16 cellular contexts compared by ENCODE assay signal in genomic region chr18:22723741-22724140, GRCh38.
DNase-seq lines count a peak whose midpoint lies in the region; ATAC-seq and TF ChIP-seq lines count a peak whose summit lies in the region.
"Had no signal": no experiment of that assay in that cellular context is flagged by ENCODE, and none has a peak within 500 bp of the region (broad histone marks: within the 10 kb centered on the region; RNA-seq: fewer than 3 reads in every experiment).

No MANE protein-coding gene starts in this region.

- peaks cover 4% of the 10 kb centered on the region for H3K27me3 Mint-ChIP-seq in activated CD4-positive, alpha-beta T cell treated with anti-CD3 and anti-CD28 coated beads, Interleukin-2, amount 10 ng/mL, durations not matched to agents 24 days and 14 days

- 48 to 90% methylated on average over 1 of the region's 1 CpG for WGBS in sigmoid colon, 2 donors

- no peaks in the 10 kb centered on the region for H3K36me3 ChIP-seq in sigmoid colon

- ATAC-seq in HG03442 (IDR thresholded peaks at IDR 0.05; ENCODE audit: unreplicated experiment), result no peak
- ATAC-seq: A549, GM23338 had no signal

- peak; percentile 25 for DNase-seq in activated CD4-positive, alpha-beta T cell treated with anti-CD3 and anti-CD28 coated beads, Interleukin-2, amount 10 ng/mL, durations not matched to agents 24 days and 14 days
- no peak for DNase-seq in activated CD4-positive, alpha-beta T cell treated with anti-CD3 and anti-CD28 coated beads, Interleukin-2, amount 50 U/mL, for 1 hour
- peak; percentile 75 for DNase-seq in left kidney (ENCODE audit: low read depth, low spot score)
- no peak for DNase-seq in sigmoid colon
- DNase-seq in NCI-H526 treated with DMSO at 0.1 percent for 48 hours (lab: John Stamatoyannopoulos, UW), result no peak
- no peak for DNase-seq in posterior cingulate gyrus
- DNase-seq: AML-193; Caco-2; CD4-positive, alpha-beta T cell; HCEC 1CT; IMR-90 had no signal

- no peak for TF ChIP-seq CTCF in sigmoid colon (IDR thresholded peaks at IDR 0.05)

- H3K27me3 ChIP-seq in sigmoid colon, result no peaks in the 10 kb centered on the region

- no peaks in the 10 kb centered on the region for H3K4me1 Mint-ChIP-seq in activated CD4-positive, alpha-beta T cell treated with anti-CD3 and anti-CD28 coated beads, Interleukin-2, amount 10 ng/mL, durations not matched to agents 24 days and 14 days
- H3K4me1 Mint-ChIP-seq: GM23338 had no signal

- H3K4me1 ChIP-seq in sigmoid colon, result peaks cover 0 to 16% (median 15%) of the 10 kb centered on the region in 4 donors

- H3K27ac ChIP-seq in sigmoid colon, result peak overlapping the region in 3 of 4 donors; percentile 12 to 53 (median 13)
- H3K27ac ChIP-seq: 22Rv1, A549, C4-2B had no signal

- intact Hi-C loops in activated CD4-positive, alpha-beta T cell treated with anti-CD3 and anti-CD28 coated beads, Interleukin-2, amount 10 ng/mL, durations not matched to agents 24 days and 14 days (cut with micrococcal nuclease), result no loop called here
- intact Hi-C loops in sigmoid colon (cut with DNase I) (no loop called here), posterior cingulate gyrus (cut with DNase I) (no loop called here)

- H3K27ac Mint-ChIP-seq in activated CD4-positive, alpha-beta T cell treated with anti-CD3 and anti-CD28 coated beads, Interleukin-2, amount 10 ng/mL, durations not matched to agents 24 days and 14 days, result no peak overlapping the region
- H3K27ac Mint-ChIP-seq: CD4-positive, alpha-beta T cell; GM23338 had no signal

- no peak overlapping the region for H3K4me3 ChIP-seq in sigmoid colon
- H3K4me3 ChIP-seq: A549, GM23338 had no signal

- TF ChIP-seq EP300 in sigmoid colon (IDR thresholded peaks at IDR 0.05), result peak in 3 of 4 donors; percentile 12 to 55 (median 51)

- no peaks in the 10 kb centered on the region for H3K9me3 Mint-ChIP-seq in activated CD4-positive, alpha-beta T cell treated with anti-CD3 and anti-CD28 coated beads, Interleukin-2, amount 10 ng/mL, durations not matched to agents 24 days and 14 days
- H3K9me3 Mint-ChIP-seq: CD4-positive, alpha-beta T cell had no signal

- H3K4me3 Mint-ChIP-seq in activated CD4-positive, alpha-beta T cell treated with anti-CD3 and anti-CD28 coated beads, Interleukin-2, amount 10 ng/mL, durations not matched to agents 24 days and 14 days, result no peak overlapping the region
- H3K4me3 Mint-ChIP-seq: CD4-positive, alpha-beta T cell; GM23338 had no signal

- no peaks in the 10 kb centered on the region for H3K9me3 ChIP-seq in sigmoid colon
- H3K9me3 ChIP-seq: A549, Caco-2 had no signal

- H3K36me3 Mint-ChIP-seq in activated CD4-positive, alpha-beta T cell treated with anti-CD3 and anti-CD28 coated beads, Interleukin-2, amount 10 ng/mL, durations not matched to agents 24 days and 14 days (ENCODE audit: low read depth), result no peaks in the 10 kb centered on the region

- TF ChIP-seq POLR2A in sigmoid colon (IDR thresholded peaks at IDR 0.05), result no peak

Comparison
In these comparisons a context has a peak if more than half of its experiments do, and no peak if none do; other contexts are left out.
1. DNase-seq: peak in activated CD4-positive, alpha-beta T cell treated with anti-CD3 and anti-CD28 coated beads, Interleukin-2, amount 10 ng/mL, durations not matched to agents 24 days and 14 days (single experiment) and left kidney (single experiment); none in activated CD4-positive, alpha-beta T cell treated with anti-CD3 and anti-CD28 coated beads, Interleukin-2, amount 50 U/mL, for 1 hour (single experiment), sigmoid colon (single experiment), NCI-H526 treated with DMSO at 0.1 percent for 48 hours (single experiment) and posterior cingulate gyrus (0 of 10).